ENCODE assay signal across 8 cellular contexts in the genomic region with DNA sequence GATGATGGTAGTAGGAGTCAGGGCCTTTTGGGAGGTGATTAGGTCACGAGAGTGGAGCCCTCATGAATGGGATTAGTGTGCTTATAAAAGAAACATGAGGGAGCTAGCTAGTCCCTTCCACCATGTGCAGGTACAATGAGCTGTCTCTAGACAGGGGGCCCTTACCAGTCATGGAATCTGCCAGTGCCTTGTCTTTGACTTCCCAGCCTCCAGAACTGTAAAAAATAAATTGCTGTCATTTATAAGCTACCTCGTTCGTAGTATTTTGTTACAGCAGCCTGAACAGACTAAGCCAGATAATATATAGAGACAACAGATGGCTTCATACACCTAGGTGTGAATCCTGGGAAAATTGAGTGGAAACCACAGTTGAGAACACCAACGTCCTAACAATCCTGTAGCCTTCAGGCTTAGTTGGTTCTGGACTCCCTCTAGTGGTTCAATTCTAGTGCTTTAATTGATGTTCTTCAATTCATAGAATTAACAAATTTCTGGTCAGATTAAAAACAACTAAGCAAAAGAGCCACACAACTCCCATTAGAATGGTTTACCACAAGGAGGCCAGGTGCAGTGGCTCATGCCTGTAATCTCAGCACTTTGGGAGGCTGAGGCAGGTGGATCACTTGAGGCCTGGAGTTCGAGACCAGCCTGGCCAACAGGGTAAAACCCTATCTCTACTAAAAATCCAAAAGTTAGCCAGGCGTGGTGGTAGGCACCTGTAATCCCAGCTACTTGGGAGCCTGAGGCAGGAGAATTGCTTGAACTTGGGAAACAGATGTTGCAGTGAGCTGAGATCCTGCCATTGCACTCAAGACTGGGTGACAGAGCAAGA. TPM values are rescaled to one million over a fixed set of nuclear protein-coding genes. Genes with fewer than 3 reads are reported as not detected.
DNase-seq lines count a peak whose midpoint lies in the region; ATAC-seq and TF ChIP-seq lines count a peak whose summit lies in the region.

No MANE protein-coding gene starts in this region.

- TF ChIP-seq POLR2A in gastroesophageal sphincter (IDR thresholded peaks at IDR 0.05) (no peak), spleen (IDR thresholded peaks at IDR 0.05) (no peak)

- no peaks in the 10 kb centered on the region for H3K9me2 ChIP-seq in MM.1S (replicated peaks; ENCODE audit: insufficient read depth, low read length)

- DNase-seq in NCI-H1436 (lab: John Stamatoyannopoulos, UW), result peak; percentile 42
- no peak for DNase-seq in NCI-H1436 treated with DMSO at 0.1 percent for 48 hours (lab: John Stamatoyannopoulos, UW)
- peak; percentile 68 for DNase-seq in MM.1S
- DNase-seq in SW 1271 (lab: John Stamatoyannopoulos, UW), result peak; percentile 18 to 66
- DNase-seq in spleen, result no peak

- H3K36me3 ChIP-seq in MM.1S (replicated peaks; ENCODE audit: insufficient read depth, low read length) (no peaks in the 10 kb centered on the region), gastroesophageal sphincter (no peaks in the 10 kb centered on the region), spleen (no peaks in the 10 kb centered on the region)

- H3K27ac ChIP-seq in MM.1S (ENCODE audit: low read length), result no peak overlapping the region
- H3K27ac ChIP-seq in gastroesophageal sphincter, result no peak overlapping the region
- H3K27ac ChIP-seq in spleen, result no peak overlapping the region

- no peak overlapping the region for H2AFZ ChIP-seq in MM.1S (ENCODE audit: low read length)

- H3K4me1 ChIP-seq in MM.1S (ENCODE audit: low read length) (peaks cover 18% of the 10 kb centered on the region), gastroesophageal sphincter (peaks cover 0 to 25% (median 5%) of the 10 kb centered on the region in 3 donors), spleen (peaks cover 8 to 40% (median 27%) of the 10 kb centered on the region in 6 donors)

- H3K9me3 ChIP-seq in MM.1S (replicated peaks; ENCODE audit: insufficient read depth, low read length), result no peaks in the 10 kb centered on the region
- no peaks in the 10 kb centered on the region for H3K9me3 ChIP-seq in gastroesophageal sphincter
- H3K9me3 ChIP-seq in spleen, result no peaks in the 10 kb centered on the region

- H3K9ac ChIP-seq in MM.1S (ENCODE audit: low read length), result no peak overlapping the region

- H3K79me2 ChIP-seq in MM.1S (ENCODE audit: low read length), result peaks cover 25% of the 10 kb centered on the region

- TF ChIP-seq CTCF in MM.1S (IDR thresholded peaks at IDR 0.05; ENCODE audit: low read length) (peak; percentile 72), gastroesophageal sphincter (IDR thresholded peaks at IDR 0.05) (peak; percentile 33 to 71 (median 64)), spleen (IDR thresholded peaks at IDR 0.05 in 8 of 11, conservative IDR thresholded peaks at IDR 0.05 in 3 of 11) (peak; percentile 16 to 68 (median 61))

- intact Hi-C loops in spleen (cut with DNase I; ENCODE audit: low total_unique reads), result loop anchor here (5.0 to 10.0 kb wide), 2 partner anchors 92 to 235 kb away; no protein-coding TSS in a partner anchor

- H3K4me2 ChIP-seq in MM.1S (ENCODE audit: low read depth, low read length), result no peak overlapping the region

- no peak for TF ChIP-seq EP300 in gastroesophageal sphincter (IDR thresholded peaks at IDR 0.05)

- no peaks in the 10 kb centered on the region for H4K20me1 ChIP-seq in MM.1S (ENCODE audit: insufficient read depth, low read length)

- no peak for ATAC-seq in gastroesophageal sphincter
- no peak for ATAC-seq in GM18498 (IDR thresholded peaks at IDR 0.05; ENCODE audit: unreplicated experiment)
- ATAC-seq in HG03439 (IDR thresholded peaks at IDR 0.05; ENCODE audit: unreplicated experiment), result no peak

- 35 to 48% methylated on average over 3 to 6 of the region's 6 CpGs for WGBS in gastroesophageal sphincter (ENCODE audit: low coverage in 1 of 2), 2 donors
- 54 to 59% (median 56%) methylated on average over 6 of the region's 6 CpGs for WGBS in spleen, 5 donors

- H3K27me3 ChIP-seq in MM.1S (replicated peaks; ENCODE audit: insufficient read depth, low read length) (no peaks in the 10 kb centered on the region), gastroesophageal sphincter (peaks cover 14% of the 10 kb centered on the region), spleen (replicated peaks in 1 of 7) (no peaks in the 10 kb centered on the region)

- H3F3A ChIP-seq in MM.1S (ENCODE audit: insufficient read depth, low read length), result peaks cover 11% of the 10 kb centered on the region

- H3K4me3 ChIP-seq in MM.1S (ENCODE audit: low read length) (no peak overlapping the region), gastroesophageal sphincter (no peak overlapping the region), spleen (no peak overlapping the region)

RNA-seq across cellular contexts. Expression of gene GATM, which starts 21.3 kb away (rescaled TPM):
- total RNA-seq in gastroesophageal sphincter (10 to 100 TPM; 15.4 to 38.3 (median 25.4) TPM), spleen (10 to 100 TPM; 33.4 to 69.4 (median 41.0) TPM)
- polyA plus RNA-seq in spleen, result 10 to 100 TPM; 19.3 to 37.2 (median 33.0) TPM

Comparison
In these comparisons a context has a peak if more than half of its experiments do, and no peak if none do; other contexts are left out.
1. DNase-seq: peak in NCI-H1436 (single experiment), MM.1S (single experiment) and SW 1271 (2 of 2); none in NCI-H1436 treated with DMSO at 0.1 percent for 48 hours (single experiment) and spleen (single experiment).
2. Peak in every context shown above with its lines, with median percentiles within 50 percentile points of each other: CTCF ChIP-seq.